Comparison of ENCODE assay signal across 23 cellular contexts in genomic region chr2:239719791-239720410, GRCh38.
DNase-seq lines count a peak whose midpoint lies in the region; ATAC-seq, FAIRE-seq and TF ChIP-seq lines count a peak whose summit lies in the region.
"Had no signal": no experiment of that assay in that cellular context is flagged by ENCODE, and none has a peak within 500 bp of the region (broad histone marks: within the 10 kb centered on the region; RNA-seq: fewer than 3 reads in every experiment).

No MANE protein-coding gene starts in this region.

- H3K4me1 Mint-ChIP-seq in activated T-cell treated with anti-CD3 and anti-CD28 coated beads, Interleukin-2, amount 50 U/mL, for 4 hours (ENCODE audit: low read depth): no peaks in the 10 kb centered on the region

- ATAC-seq in activated T-cell treated with anti-CD3 and anti-CD28 coated beads, Interleukin-2, amount 50 U/mL, for 4 hours: no peak
- ATAC-seq in upper lobe of right lung (no peak), left ventricle myocardium superior (no peak)
- ATAC-seq: GM12878, PC-3 had no signal

- no peaks in the 10 kb centered on the region for H3K27me3 Mint-ChIP-seq in activated T-cell treated with anti-CD3 and anti-CD28 coated beads, Interleukin-2, amount 50 U/mL, for 4 hours (ENCODE audit: low read depth)
- H3K27me3 Mint-ChIP-seq: CD4-positive, alpha-beta T cell had no signal

- H3K27me3 ChIP-seq in bronchial epithelial cell (ENCODE audit: control insufficient read depth, insufficient read depth, low read length): no peaks in the 10 kb centered on the region
- no peaks in the 10 kb centered on the region for H3K27me3 ChIP-seq in osteoblast (ENCODE audit: insufficient read depth, low read length)
- H3K27me3 ChIP-seq in upper lobe of right lung: no peaks in the 10 kb centered on the region
- H3K27me3 ChIP-seq in smooth muscle cell (ENCODE audit: low read depth): no peaks in the 10 kb centered on the region
- H3K27me3 ChIP-seq: BE2C had no signal

- H3F3A ChIP-seq in smooth muscle cell (ENCODE audit: low read depth): no peaks in the 10 kb centered on the region

- DNase-seq in activated T-cell treated with anti-CD3 and anti-CD28 coated beads, Interleukin-2, amount 50 U/mL, for 4 hours: peak; percentile 2
- DNase-seq in activated T-cell treated with anti-CD3 and anti-CD28 coated beads, Interleukin-2, amount 50 U/mL, for 1 hour: no peak
- no peak for DNase-seq in bronchial epithelial cell (ENCODE audit: low read depth)
- DNase-seq in osteoblast (ENCODE audit: insufficient read length, low spot score, missing footprints): peak; percentile 82
- peak; percentile 37 for DNase-seq in upper lobe of right lung
- DNase-seq in COR-L47 (lab: John Stamatoyannopoulos, UW): no peak
- DNase-seq in left ventricle myocardium superior: no peak
- DNase-seq in smooth muscle cell (lab: John Stamatoyannopoulos, UW; ENCODE audit: unreplicated experiment): no peak
- DNase-seq: BE2C, DMS153, HCEC 1CT, IMR-90, NCI-H1417, NCI-H187, NCI-H226, NCI-H524, NCI-H82, PC-3 had no signal

- TF ChIP-seq CTCF in bronchial epithelial cell (IDR thresholded peaks at IDR 0.05; ENCODE audit: insufficient read depth, low read length, severe bottlenecking) (no peak), osteoblast (IDR thresholded peaks at IDR 0.05; ENCODE audit: extremely low read depth, low read depth, low read length) (no peak), upper lobe of right lung (IDR thresholded peaks at IDR 0.05) (no peak), smooth muscle cell (IDR thresholded peaks at IDR 0.05; ENCODE audit: borderline replicate concordance, insufficient read depth, poor library complexity, severe bottlenecking) (no peak)

- H3K36me3 ChIP-seq in bronchial epithelial cell (ENCODE audit: control insufficient read depth, insufficient read depth, low read length): no peaks in the 10 kb centered on the region
- H3K36me3 ChIP-seq in osteoblast (ENCODE audit: insufficient read depth, low read length): no peaks in the 10 kb centered on the region
- H3K36me3 ChIP-seq in upper lobe of right lung: no peaks in the 10 kb centered on the region
- H3K36me3 ChIP-seq in smooth muscle cell (ENCODE audit: low read depth): no peaks in the 10 kb centered on the region
- H3K36me3 ChIP-seq: BE2C had no signal

- H4K20me1 ChIP-seq in osteoblast (ENCODE audit: insufficient read depth, low read length) (no peaks in the 10 kb centered on the region), smooth muscle cell (ENCODE audit: low read depth) (no peaks in the 10 kb centered on the region)

- no peaks in the 10 kb centered on the region for H3K36me3 Mint-ChIP-seq in activated T-cell treated with anti-CD3 and anti-CD28 coated beads, Interleukin-2, amount 50 U/mL, for 4 hours (ENCODE audit: insufficient read depth)

- 88% methylated on average over 10 of the region's 10 CpGs for WGBS in smooth muscle cell (ENCODE audit: low lambda C conversion rate)

- no peak overlapping the region for H3K4me2 ChIP-seq in osteoblast (ENCODE audit: insufficient read depth, low read length)
- H3K4me2 ChIP-seq in smooth muscle cell: no peak overlapping the region

- peaks cover 4% of the 10 kb centered on the region for H3K9me3 Mint-ChIP-seq in activated T-cell treated with anti-CD3 and anti-CD28 coated beads, Interleukin-2, amount 50 U/mL, for 4 hours
- H3K9me3 Mint-ChIP-seq: CD4-positive, alpha-beta T cell had no signal

- H2AFZ ChIP-seq in osteoblast (ENCODE audit: low read length) (no peak overlapping the region), smooth muscle cell (ENCODE audit: low read depth) (no peak overlapping the region)
- H2AFZ ChIP-seq: GM23248 had no signal

- no peak overlapping the region for H3K9ac ChIP-seq in smooth muscle cell (ENCODE audit: low read depth)
- H3K9ac ChIP-seq: GM23248 had no signal

- H3K4me3 Mint-ChIP-seq in activated T-cell treated with anti-CD3 and anti-CD28 coated beads, Interleukin-2, amount 50 U/mL, for 4 hours: no peak overlapping the region
- H3K4me3 Mint-ChIP-seq: CD4-positive, alpha-beta T cell had no signal

- H3K79me2 ChIP-seq in osteoblast (ENCODE audit: insufficient read depth, low read length): no peaks in the 10 kb centered on the region
- no peaks in the 10 kb centered on the region for H3K79me2 ChIP-seq in smooth muscle cell (ENCODE audit: low read depth)

- H3K4me1 ChIP-seq in osteoblast (ENCODE audit: insufficient read depth, low read length): no peaks in the 10 kb centered on the region
- no peaks in the 10 kb centered on the region for H3K4me1 ChIP-seq in upper lobe of right lung
- no peaks in the 10 kb centered on the region for H3K4me1 ChIP-seq in smooth muscle cell (ENCODE audit: low read depth)
- H3K4me1 ChIP-seq: BE2C had no signal

- H3K9me3 ChIP-seq in osteoblast (ENCODE audit: low read depth, low read length) (no peaks in the 10 kb centered on the region), upper lobe of right lung (no peaks in the 10 kb centered on the region), smooth muscle cell (replicated peaks; ENCODE audit: low read depth) (no peaks in the 10 kb centered on the region)
- H3K9me3 ChIP-seq: BE2C had no signal

- no peak overlapping the region for H3K4me3 ChIP-seq in bronchial epithelial cell (ENCODE audit: low read depth, low read length)
- no peak overlapping the region for H3K4me3 ChIP-seq in osteoblast (ENCODE audit: insufficient read depth, low read length)
- no peak overlapping the region for H3K4me3 ChIP-seq in upper lobe of right lung
- H3K4me3 ChIP-seq in smooth muscle cell: no peak overlapping the region
- H3K4me3 ChIP-seq: GM12878, GM23248 had no signal

- intact Hi-C loops in upper lobe of right lung (cut with DNase I): no loop called here
- intact Hi-C loops in left ventricle myocardium superior (cut with micrococcal nuclease): no loop called here

- peak; percentile 32 for FAIRE-seq in bronchial epithelial cell (lab: Jason Lieb, UNC)
- FAIRE-seq: GM12878 had no signal

- no peak overlapping the region for H3K27ac ChIP-seq in osteoblast (ENCODE audit: low read depth, low read length)
- no peak overlapping the region for H3K27ac ChIP-seq in upper lobe of right lung
- H3K27ac ChIP-seq in smooth muscle cell (ENCODE audit: low read depth): no peak overlapping the region
- H3K27ac ChIP-seq: GM23248, HL-60, RWPE1 had no signal

Comparison
In these comparisons a context has a peak if more than half of its experiments do, and no peak if none do; other contexts are left out.
1. DNase-seq: peak in activated T-cell treated with anti-CD3 and anti-CD28 coated beads, Interleukin-2, amount 50 U/mL, for 4 hours (single experiment), osteoblast (single experiment) and upper lobe of right lung (single experiment); none in activated T-cell treated with anti-CD3 and anti-CD28 coated beads, Interleukin-2, amount 50 U/mL, for 1 hour (single experiment), bronchial epithelial cell (single experiment), COR-L47 (single experiment), left ventricle myocardium superior (single experiment) and smooth muscle cell (single experiment).